ENCODE assay signal across 15 cellular contexts in the genomic region with DNA sequence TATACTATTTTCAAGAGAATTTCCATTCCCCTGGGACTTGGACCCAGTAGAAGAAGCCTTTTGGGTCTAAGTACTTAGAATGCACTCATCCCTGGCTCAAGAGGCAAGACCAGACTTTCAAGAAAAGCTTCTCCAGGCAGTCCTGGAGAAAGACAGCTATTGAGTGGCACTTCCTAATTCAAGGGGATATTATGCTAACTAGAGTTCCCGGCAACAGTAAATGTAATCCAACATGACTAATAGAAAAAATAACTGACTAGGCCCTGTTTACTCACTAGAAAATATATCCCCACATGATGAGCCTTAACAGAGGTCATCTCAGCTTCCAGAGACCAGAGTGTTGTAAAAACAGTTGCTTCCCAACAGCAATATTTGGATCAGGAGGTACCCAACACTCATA. TPM values are rescaled to one million over a fixed set of nuclear protein-coding genes. Genes with fewer than 3 reads are reported as not detected.
DNase-seq lines count a peak whose midpoint lies in the region; ATAC-seq, FAIRE-seq and TF ChIP-seq lines count a peak whose summit lies in the region.
"Had no signal": no experiment of that assay in that cellular context is flagged by ENCODE, and none has a peak within 500 bp of the region (broad histone marks: within the 10 kb centered on the region; RNA-seq: fewer than 3 reads in every experiment).

No MANE protein-coding gene starts in this region.

- DNase-seq in H54 (ENCODE audit: insufficient read length, low spot score): peak; percentile 42
- peak; percentile 70 for DNase-seq in astrocyte (ENCODE audit: low read depth)
- peak; percentile 63 to 80 for DNase-seq in foreskin fibroblast
- peak; percentile 89 for DNase-seq in stromal cell of bone marrow (ENCODE audit: low read depth)
- no peak for DNase-seq in mesenteric fat pad (ENCODE audit: low spot score)
- no peak for DNase-seq in OCI-M2 (lab: John Stamatoyannopoulos, UW; ENCODE audit: unreplicated experiment)
- DNase-seq: activated CD8-positive, alpha-beta memory T cell treated with anti-CD3 and anti-CD28 coated beads, Interleukin-2, amount 50 U/mL, for 48 hours; COR-L47; left ventricle myocardium inferior; NCI-H1436 treated with DMSO at 0.1 percent for 48 hours; T-helper 9 cell; trophoblast cell had no signal

- H3K36me3 ChIP-seq in astrocyte (ENCODE audit: insufficient read depth, low read length): no peaks in the 10 kb centered on the region
- H3K36me3 ChIP-seq: left ventricle myocardium inferior had no signal

- H3K9me3 ChIP-seq in astrocyte (ENCODE audit: insufficient read depth, low read depth, low read length): no peaks in the 10 kb centered on the region
- H3K9me3 ChIP-seq: left ventricle myocardium inferior had no signal

- no peak overlapping the region for H3K4me3 Mint-ChIP-seq in astrocyte (ENCODE audit: unreplicated experiment)

- peak overlapping the region; percentile 44 for H3K4me2 ChIP-seq in astrocyte (ENCODE audit: low read length)

- no peak for ATAC-seq in activated CD4-positive, CD25-positive, alpha-beta regulatory T cell treated with anti-CD3 and anti-CD28 coated beads, Interleukin-2, amount 50 U/mL, for 24 hours
- no peak for ATAC-seq in HG03460 (IDR thresholded peaks at IDR 0.05; ENCODE audit: unreplicated experiment)

- H3K9me3 Mint-ChIP-seq in astrocyte (ENCODE audit: unreplicated experiment): no peaks in the 10 kb centered on the region

- peak overlapping the region; percentile 68 for H3K27ac ChIP-seq in astrocyte (ENCODE audit: low read depth, low read length)
- H3K27ac ChIP-seq: left ventricle myocardium inferior had no signal

- peaks cover 28% of the 10 kb centered on the region for H3K4me1 ChIP-seq in astrocyte (ENCODE audit: insufficient read depth, low read length)

- H3K4me3 ChIP-seq in astrocyte (ENCODE audit: insufficient read depth, low read depth, low read length) (no peak overlapping the region), foreskin fibroblast (ENCODE audit: low read depth in 1 of 2, low read length in 2 of 2) (no peak overlapping the region)
- H3K4me3 ChIP-seq: left ventricle myocardium inferior had no signal

- H2AFZ ChIP-seq in astrocyte (ENCODE audit: low read depth, low read length): no peak overlapping the region

- no peak overlapping the region for H3K9ac ChIP-seq in astrocyte (ENCODE audit: low read length)

- H4K20me1 ChIP-seq in astrocyte (ENCODE audit: insufficient read depth, low read length): peaks cover 20% of the 10 kb centered on the region

- H3K27me3 Mint-ChIP-seq in astrocyte (ENCODE audit: low read depth, unreplicated experiment): no peaks in the 10 kb centered on the region

- H3K27ac Mint-ChIP-seq in astrocyte (ENCODE audit: unreplicated experiment): peak overlapping the region; percentile 55

- peak; percentile 90 for FAIRE-seq in H54 (lab: Jason Lieb, UNC)
- FAIRE-seq in astrocyte (lab: Jason Lieb, UNC): no peak
- FAIRE-seq: frontal cortex had no signal

- peaks cover 82% of the 10 kb centered on the region for H3K79me2 ChIP-seq in astrocyte (ENCODE audit: insufficient read depth, low read length)

- no peak for TF ChIP-seq CTCF in astrocyte (IDR thresholded peaks at IDR 0.05; ENCODE audit: insufficient read depth, low read depth, low read length)
- no peak for TF ChIP-seq CTCF in foreskin fibroblast (IDR thresholded peaks at IDR 0.05; ENCODE audit: low read depth, low read length)

- no peaks in the 10 kb centered on the region for H3K27me3 ChIP-seq in astrocyte (ENCODE audit: insufficient read depth, low read length)

- H3K36me3 Mint-ChIP-seq in astrocyte (ENCODE audit: low read depth, unreplicated experiment): no peaks in the 10 kb centered on the region

- H3K4me1 Mint-ChIP-seq in astrocyte (ENCODE audit: low read depth, unreplicated experiment): peaks cover 45% of the 10 kb centered on the region

- TF ChIP-seq POLR2A in H54 (IDR thresholded peaks at IDR 0.05; ENCODE audit: low read depth, low read length): no peak

RNA-seq across cellular contexts. Expression of gene AKIP1, which starts 47.2 kb away (rescaled TPM):
- total RNA-seq in astrocyte (48.2 and 51.4 TPM in 2 replicates), mesenteric fat pad (12.8 TPM)

Comparison
In these comparisons a context has a peak if more than half of its experiments do, and no peak if none do; other contexts are left out.
1. DNase-seq: peak in H54 (single experiment), astrocyte (single experiment), foreskin fibroblast (2 of 2) and stromal cell of bone marrow (single experiment); none in mesenteric fat pad (single experiment) and OCI-M2 (single experiment).